8 cellular contexts compared by ENCODE assay signal in the genomic region with DNA sequence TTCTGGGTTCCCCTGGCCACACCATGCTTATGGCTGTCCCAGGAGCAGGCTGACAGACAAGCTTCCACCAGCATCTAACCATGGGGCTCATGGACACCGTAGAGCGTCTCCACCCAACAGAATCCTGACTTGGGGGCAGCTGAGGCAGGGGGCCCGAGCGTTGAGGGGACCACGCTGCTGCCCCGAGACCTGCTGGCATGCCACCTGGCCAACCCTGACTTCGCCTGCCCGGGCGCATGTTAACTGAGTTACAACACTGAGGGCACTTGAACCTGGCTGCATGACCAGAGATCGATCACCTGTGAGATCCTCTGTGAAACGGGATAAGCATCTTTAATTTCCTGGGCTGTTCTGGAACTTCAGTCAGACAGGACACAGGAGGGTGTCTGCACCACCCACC. TPM values are rescaled to one million over a fixed set of nuclear protein-coding genes. Genes with fewer than 3 reads are reported as not detected.
DNase-seq lines count a peak whose midpoint lies in the region; ATAC-seq, FAIRE-seq and TF ChIP-seq lines count a peak whose summit lies in the region.

No MANE protein-coding gene starts in this region.

- peaks cover 9% of the 10 kb centered on the region for H3K36me3 Mint-ChIP-seq in activated T-helper 2 cell treated with anti-CD3 and anti-CD28 coated beads, Interferon-gamma antibody, Interleukin-2, Interleukin-4, amounts not matched to agents 10 μg/mL and 5 μg/mL and 100 μg/mL, durations not matched to agents 14 hours and 24 hours and 36 hours (ENCODE audit: low read depth)
- H3K36me3 Mint-ChIP-seq in stimulated activated effector memory CD8-positive, alpha-beta T cell treated with anti-CD3 and anti-CD28 coated beads, Interleukin-12 subunit alpha, Interleukin-12 subunit beta, amount 100 ng/mL, for 72 hours: peaks cover 15% of the 10 kb centered on the region

- no peak for TF ChIP-seq CTCF in HL-60 (IDR thresholded peaks at IDR 0.05; ENCODE audit: insufficient read depth, low read length)

- no peaks in the 10 kb centered on the region for H3K27me3 ChIP-seq in HL-60 (ENCODE audit: insufficient read depth, poor library complexity, severe bottlenecking)

- intact Hi-C loops in activated T-helper 2 cell treated with anti-CD3 and anti-CD28 coated beads, Interferon-gamma antibody, Interleukin-2, Interleukin-4, amounts not matched to agents 10 μg/mL and 5 μg/mL and 100 μg/mL, durations not matched to agents 14 hours and 24 hours and 36 hours (cut with micrococcal nuclease): loop anchor here (2.0 kb wide), 2 partner anchors 14 to 226 kb away; a partner anchor contains a TSS

- no peak for FAIRE-seq in RCC 7860 (lab: Jason Lieb, UNC)

- DNase-seq in HL-60 (ENCODE audit: low read depth in 1 of 2, low spot score in 1 of 2) (no peak), left lobe of liver (ENCODE audit: low spot score) (peak; percentile 74), RCC 7860 (ENCODE audit: low spot score) (no peak), NCI-H524 (lab: John Stamatoyannopoulos, UW) (no peak), glomerular visceral epithelial cell (ENCODE audit: extremely low spot score) (no peak)
- DNase-seq in activated T-helper 2 cell treated with anti-CD3 and anti-CD28 coated beads, Interferon-gamma antibody, Interleukin-2, Interleukin-4, amounts not matched to agents 10 μg/mL and 5 μg/mL and 100 μg/mL, durations not matched to agents 14 hours and 24 hours and 36 hours (ENCODE audit: low spot score): no peak
- no peak for DNase-seq in stimulated activated effector memory CD8-positive, alpha-beta T cell treated with anti-CD3 and anti-CD28 coated beads, Interleukin-12 subunit alpha, Interleukin-12 subunit beta, amount 100 ng/mL, for 72 hours (ENCODE audit: low spot score in 2 of 2)

- H3K27me3 Mint-ChIP-seq in activated T-helper 2 cell treated with anti-CD3 and anti-CD28 coated beads, Interferon-gamma antibody, Interleukin-2, Interleukin-4, amounts not matched to agents 10 μg/mL and 5 μg/mL and 100 μg/mL, durations not matched to agents 14 hours and 24 hours and 36 hours (ENCODE audit: low read depth): no peaks in the 10 kb centered on the region

- H3K27ac Mint-ChIP-seq in activated T-helper 2 cell treated with anti-CD3 and anti-CD28 coated beads, Interferon-gamma antibody, Interleukin-2, Interleukin-4, amounts not matched to agents 10 μg/mL and 5 μg/mL and 100 μg/mL, durations not matched to agents 14 hours and 24 hours and 36 hours: peak overlapping the region; percentile 32
- H3K27ac Mint-ChIP-seq in stimulated activated effector memory CD8-positive, alpha-beta T cell treated with anti-CD3 and anti-CD28 coated beads, Interleukin-12 subunit alpha, Interleukin-12 subunit beta, amount 100 ng/mL, for 72 hours: peak overlapping the region; percentile 64

- H3K9me3 Mint-ChIP-seq in activated T-helper 2 cell treated with anti-CD3 and anti-CD28 coated beads, Interferon-gamma antibody, Interleukin-2, Interleukin-4, amounts not matched to agents 10 μg/mL and 5 μg/mL and 100 μg/mL, durations not matched to agents 14 hours and 24 hours and 36 hours: no peaks in the 10 kb centered on the region
- H3K9me3 Mint-ChIP-seq in stimulated activated effector memory CD8-positive, alpha-beta T cell treated with anti-CD3 and anti-CD28 coated beads, Interleukin-12 subunit alpha, Interleukin-12 subunit beta, amount 100 ng/mL, for 72 hours: no peaks in the 10 kb centered on the region

- H3K4me3 Mint-ChIP-seq in activated T-helper 2 cell treated with anti-CD3 and anti-CD28 coated beads, Interferon-gamma antibody, Interleukin-2, Interleukin-4, amounts not matched to agents 10 μg/mL and 5 μg/mL and 100 μg/mL, durations not matched to agents 14 hours and 24 hours and 36 hours (ENCODE audit: low read depth): no peak overlapping the region
- peak overlapping the region; percentile 83 for H3K4me3 Mint-ChIP-seq in stimulated activated effector memory CD8-positive, alpha-beta T cell treated with anti-CD3 and anti-CD28 coated beads, Interleukin-12 subunit alpha, Interleukin-12 subunit beta, amount 100 ng/mL, for 72 hours

- ATAC-seq in left lobe of liver (peak; percentile 42), HG03097 (IDR thresholded peaks at IDR 0.05; ENCODE audit: low FRiP score, unreplicated experiment) (no peak)
- no peak for ATAC-seq in stimulated activated effector memory CD8-positive, alpha-beta T cell treated with anti-CD3 and anti-CD28 coated beads, Interleukin-12 subunit alpha, Interleukin-12 subunit beta, amount 100 ng/mL, for 72 hours

- peak overlapping the region; percentile 79 for H3K27ac ChIP-seq in HL-60 (replicated peaks)

- H3K4me1 Mint-ChIP-seq in activated T-helper 2 cell treated with anti-CD3 and anti-CD28 coated beads, Interferon-gamma antibody, Interleukin-2, Interleukin-4, amounts not matched to agents 10 μg/mL and 5 μg/mL and 100 μg/mL, durations not matched to agents 14 hours and 24 hours and 36 hours (ENCODE audit: low read depth): peaks cover 38% of the 10 kb centered on the region
- peaks cover 48% of the 10 kb centered on the region for H3K4me1 Mint-ChIP-seq in stimulated activated effector memory CD8-positive, alpha-beta T cell treated with anti-CD3 and anti-CD28 coated beads, Interleukin-12 subunit alpha, Interleukin-12 subunit beta, amount 100 ng/mL, for 72 hours

- no peak overlapping the region for H3K4me3 ChIP-seq in HL-60 (replicated peaks; ENCODE audit: insufficient read depth, low read length)

RNA-seq across cellular contexts. Expression of a gene that starts 13.7 kb away (rescaled TPM):
- 26.4 and 31.4 TPM in 2 replicates for total RNA-seq in activated T-helper 2 cell treated with anti-CD3 and anti-CD28 coated beads, Interferon-gamma antibody, Interleukin-2, Interleukin-4, amounts not matched to agents 10 μg/mL and 5 μg/mL and 100 μg/mL, durations not matched to agents 14 hours and 24 hours and 36 hours
- total RNA-seq in left lobe of liver: 8.4 TPM

RNA-seq across cellular contexts. Expression of a gene that starts 43.7 kb away (rescaled TPM):
- total RNA-seq in activated T-helper 2 cell treated with anti-CD3 and anti-CD28 coated beads, Interferon-gamma antibody, Interleukin-2, Interleukin-4, amounts not matched to agents 10 μg/mL and 5 μg/mL and 100 μg/mL, durations not matched to agents 14 hours and 24 hours and 36 hours: 40.9 and 46.7 TPM in 2 replicates
- 24.0 TPM for total RNA-seq in left lobe of liver
